Comparison of ENCODE assay signal across 1 cellular context in genomic region chr15:32683906-32684584, GRCh38.
TF ChIP-seq lines count a peak whose summit lies in the region.

No MANE protein-coding gene starts in this region.

TF ChIP-seq in H1, 55 proteins besides CTCF, POLR2A, EP300 and RAD21:
- TF ChIP-seq CHD7 (IDR thresholded peaks at IDR 0.05; ENCODE audit: insufficient replicate concordance, low read length) (no peak), SP1 (IDR thresholded peaks at IDR 0.05; ENCODE audit: low read depth, low read length) (no peak), SP2 (IDR thresholded peaks at IDR 0.05; ENCODE audit: low read length) (no peak), MAX (IDR thresholded peaks at IDR 0.05) (no peak), SP4 (IDR thresholded peaks at IDR 0.05; ENCODE audit: low read length) (no peak), GABPA (IDR thresholded peaks at IDR 0.05; ENCODE audit: borderline replicate concordance, insufficient read depth, low read length) (no peak), HDAC6 (IDR thresholded peaks at IDR 0.05; ENCODE audit: low read depth, low read length) (no peak), KDM5A (IDR thresholded peaks at IDR 0.05; ENCODE audit: low read length) (no peak), KDM1A (IDR thresholded peaks at IDR 0.05; ENCODE audit: borderline replicate concordance, low read length) (no peak), GTF2F1 (IDR thresholded peaks at IDR 0.05; ENCODE audit: borderline replicate concordance, low read depth, low read length) (no peak), SIRT6 (IDR thresholded peaks at IDR 0.05; ENCODE audit: low read length) (no peak), PHF8 (conservative IDR thresholded peaks at IDR 0.05; ENCODE audit: low read depth, low read length) (no peak), EZH2 (IDR thresholded peaks at IDR 0.05; ENCODE audit: low read depth, low read length, severe bottlenecking) (no peak), JUN (IDR thresholded peaks at IDR 0.05; ENCODE audit: low read depth, low read length) (no peak), RNF2 (IDR thresholded peaks at IDR 0.05; ENCODE audit: borderline replicate concordance, low read depth, low read length, missing control alignments, poor library complexity, severe bottlenecking) (no peak)
